10 cellular contexts compared by ENCODE assay signal in the genomic region with DNA sequence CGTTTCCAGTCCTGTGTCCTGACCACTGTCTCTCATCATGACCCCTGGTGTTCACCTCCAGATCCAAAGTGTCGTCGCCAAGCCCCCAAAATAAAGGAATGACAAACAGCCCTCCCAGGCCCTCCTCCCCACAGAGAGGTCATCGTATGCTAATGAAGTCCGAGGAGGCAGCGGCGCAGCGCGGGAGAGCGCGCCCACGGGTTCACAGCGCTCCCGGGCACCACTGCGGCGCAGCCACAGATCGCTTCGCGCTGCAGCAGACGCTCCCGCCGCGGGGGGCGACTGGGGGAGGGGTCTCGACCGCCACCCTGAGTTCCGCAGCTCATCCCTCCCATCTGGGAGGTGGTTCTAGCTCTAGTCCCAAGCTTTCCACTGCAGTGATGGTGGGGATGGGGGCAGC. TPM values are rescaled to one million over a fixed set of nuclear protein-coding genes. Genes with fewer than 3 reads are reported as not detected.
A peak's percentile ranks its signal among the peaks of the same experiment; 100 is the strongest.
DNase-seq lines count a peak whose midpoint lies in the region; ATAC-seq and TF ChIP-seq lines count a peak whose summit lies in the region.
"Had no signal": no experiment of that assay in that cellular context is flagged by ENCODE, and none has a peak within 500 bp of the region (broad histone marks: within the 10 kb centered on the region; RNA-seq: fewer than 3 reads in every experiment).

No MANE protein-coding gene starts in this region.

- no peaks in the 10 kb centered on the region for H3K9me2 ChIP-seq in GM23248 (ENCODE audit: insufficient read depth)

- in situ Hi-C loops in GM23248 (cut with MboI): no loop called here

- H3K4me2 ChIP-seq in GM23248 (ENCODE audit: unreplicated experiment): no peak overlapping the region

- H3K9ac ChIP-seq in HUES48 (ENCODE audit: low read depth, low read length): no peak overlapping the region
- no peak overlapping the region for H3K9ac ChIP-seq in GM23248

- H3K36me3 Mint-ChIP-seq in brain: no peaks in the 10 kb centered on the region
- H3K36me3 Mint-ChIP-seq in stimulated activated effector memory CD8-positive, alpha-beta T cell treated with anti-CD3 and anti-CD28 coated beads, Interleukin-12 subunit alpha, Interleukin-12 subunit beta, amount 100 ng/mL, for 72 hours: no peaks in the 10 kb centered on the region

- H3K27me3 Mint-ChIP-seq in brain: peaks cover 71% of the 10 kb centered on the region

- peaks cover 18% of the 10 kb centered on the region for H3K4me1 Mint-ChIP-seq in brain
- H3K4me1 Mint-ChIP-seq in stimulated activated effector memory CD8-positive, alpha-beta T cell treated with anti-CD3 and anti-CD28 coated beads, Interleukin-12 subunit alpha, Interleukin-12 subunit beta, amount 100 ng/mL, for 72 hours: peaks cover 5% of the 10 kb centered on the region

- no peak for ATAC-seq in stimulated activated effector memory CD8-positive, alpha-beta T cell treated with anti-CD3 and anti-CD28 coated beads, Interleukin-12 subunit alpha, Interleukin-12 subunit beta, amount 100 ng/mL, for 72 hours
- no peak for ATAC-seq in GM18502 (IDR thresholded peaks at IDR 0.05; ENCODE audit: poor library complexity, unreplicated experiment)

- H3K27ac Mint-ChIP-seq in brain: peak overlapping the region in 1 of 5 experiments; percentile 48
- no peak overlapping the region for H3K27ac Mint-ChIP-seq in stimulated activated effector memory CD8-positive, alpha-beta T cell treated with anti-CD3 and anti-CD28 coated beads, Interleukin-12 subunit alpha, Interleukin-12 subunit beta, amount 100 ng/mL, for 72 hours

- whole genome bisulfite sequencing in GM23248 (ENCODE audit: low coverage in 1 of 2, low lambda C conversion rate in 2 of 2, missing lambda C conversion rate in 2 of 2), 2 experiments: 7 to 10% methylated on average over 23 to 27 of the region's 27 CpGs

- H3K79me2 ChIP-seq in GM23248 (ENCODE audit: insufficient read depth): no peaks in the 10 kb centered on the region

- H3K27ac ChIP-seq in HUES48 (ENCODE audit: low read depth, low read length) (no peak overlapping the region), GM23248 (no peak overlapping the region)

- H3K4me1 ChIP-seq in HUES48 (ENCODE audit: control insufficient read depth, insufficient read depth, low read length) (peaks cover 8% of the 10 kb centered on the region; the same call in 1 of the 2 replicates), GM23248 (ENCODE audit: insufficient read depth) (no peaks in the 10 kb centered on the region)

- H2AFZ ChIP-seq in GM23248: no peak overlapping the region

- no peaks in the 10 kb centered on the region for H3F3A ChIP-seq in GM23248 (ENCODE audit: insufficient read depth)

- no peaks in the 10 kb centered on the region for H4K20me1 ChIP-seq in GM23248 (ENCODE audit: insufficient read depth)

- H3K36me3 ChIP-seq in HUES48 (ENCODE audit: control insufficient read depth, insufficient read depth, low read length): no peaks in the 10 kb centered on the region
- H3K36me3 ChIP-seq in GM23248 (ENCODE audit: low read depth): no peaks in the 10 kb centered on the region

- H3K27me3 ChIP-seq in HUES48 (ENCODE audit: control insufficient read depth, insufficient read depth, low read length) (peaks cover 72% of the 10 kb centered on the region), GM23248 (replicated peaks; ENCODE audit: insufficient read depth) (peaks cover 79% of the 10 kb centered on the region)

- H3K9me3 ChIP-seq in HUES48 (ENCODE audit: control insufficient read depth, insufficient read depth, low read length) (no peaks in the 10 kb centered on the region), GM23248 (ENCODE audit: low read depth) (no peaks in the 10 kb centered on the region)

- TF ChIP-seq CTCF in brain (conservative IDR thresholded peaks at IDR 0.05): no peak

- H3K4me3 ChIP-seq in HUES48 (ENCODE audit: low read depth, low read length): peak overlapping the region; percentile 69
- no peak overlapping the region for H3K4me3 ChIP-seq in GM23248

- DNase-seq in iPS-NIHi7 (ENCODE audit: extremely low spot score) (peak; percentile 65), DMS79 treated with DMSO at 0.1 percent for 48 hours (lab: John Stamatoyannopoulos, UW) (no peak), GM23248 (no peak)
- DNase-seq in stimulated activated effector memory CD8-positive, alpha-beta T cell treated with anti-CD3 and anti-CD28 coated beads, Interleukin-12 subunit alpha, Interleukin-12 subunit beta, amount 100 ng/mL, for 72 hours (ENCODE audit: low spot score in 2 of 2): no peak
- DNase-seq in stimulated activated CD4-positive, alpha-beta T cell treated with anti-CD3 and anti-CD28 coated beads, Interleukin-15, amount 100 ng/mL, for 24 hours: no peak
- DNase-seq: stimulated activated CD4-positive, alpha-beta T cell treated with anti-CD3 and anti-CD28 coated beads, Interleukin-4, amount 100 ng/mL, for 1 hour; T-helper 2 cell had no signal

- peak overlapping the region; percentile 79 to 89 (median 84) for H3K4me3 Mint-ChIP-seq in brain
- H3K4me3 Mint-ChIP-seq in stimulated activated effector memory CD8-positive, alpha-beta T cell treated with anti-CD3 and anti-CD28 coated beads, Interleukin-12 subunit alpha, Interleukin-12 subunit beta, amount 100 ng/mL, for 72 hours: peak overlapping the region; percentile 27

- no peaks in the 10 kb centered on the region for H3K9me3 Mint-ChIP-seq in brain
- no peaks in the 10 kb centered on the region for H3K9me3 Mint-ChIP-seq in stimulated activated effector memory CD8-positive, alpha-beta T cell treated with anti-CD3 and anti-CD28 coated beads, Interleukin-12 subunit alpha, Interleukin-12 subunit beta, amount 100 ng/mL, for 72 hours

RNA-seq across cellular contexts. Expression of gene DGKG, which starts 1.3 kb away (rescaled TPM):
- polyA plus RNA-seq in brain (ENCODE audit: insufficient read depth, low read depth, low replicate concordance) (3.8 TPM), GM23248 (2016; fragmentation: Nextera tagmentation; extraction: Ambion mirVana) (not detected in 2 replicates)
- 0.38 TPM in 1 of 2 replicates, not detected in the other for total RNA-seq in GM23248 (2014; rRNA removed; shearing (Covaris generic))
